In genomic region chr20:3000852-3001523, GRCh38 we compare ENCODE assay signal across 9 cellular contexts. TPM values are rescaled to one million over a fixed set of nuclear protein-coding genes. Genes with fewer than 3 reads are reported as not detected.
A peak's percentile ranks its signal among the peaks of the same experiment; 100 is the strongest.
DNase-seq lines count a peak whose midpoint lies in the region; FAIRE-seq and TF ChIP-seq lines count a peak whose summit lies in the region.
"Had no signal": no experiment of that assay in that cellular context is flagged by ENCODE, and none has a peak within 500 bp of the region (broad histone marks: within the 10 kb centered on the region; RNA-seq: fewer than 3 reads in every experiment).

No MANE protein-coding gene starts in this region.

- CTCF ChIA-PET in AG04449 (lab: Yijun Ruan, JAX): interaction anchor here (0.6 to 4.1 kb wide), 38 partner anchors 8 to 338 kb away, joined by 3 to 50 read pairs (median 4); partner anchors contain the start of genes PCED1A and VPS16

- intact Hi-C loops in activated T-helper 2 cell treated with anti-CD3 and anti-CD28 coated beads, Interferon-gamma antibody, Interleukin-2, Interleukin-4, amounts not matched to agents 10 μg/mL and 5 μg/mL and 100 μg/mL, durations not matched to agents 14 hours and 24 hours and 36 hours (cut with micrococcal nuclease): loop anchor here (5.0 kb wide), 1 partner anchor 314 kb away; no protein-coding TSS in a partner anchor

- H3K27ac Mint-ChIP-seq in activated T-helper 2 cell treated with anti-CD3 and anti-CD28 coated beads, Interferon-gamma antibody, Interleukin-2, Interleukin-4, amounts not matched to agents 10 μg/mL and 5 μg/mL and 100 μg/mL, durations not matched to agents 14 hours and 24 hours and 36 hours: peak overlapping the region; percentile 29

- POLR2A ChIA-PET in AG04449 (lab: Yijun Ruan, JAX): no interaction called here

- FAIRE-seq in GM12891 (lab: Jason Lieb, UNC): peak; percentile 58

- DNase-seq in AG04449 (ENCODE audit: low read depth, low spot score) (peak; percentile 24), GM12891 (ENCODE audit: insufficient read length, low spot score) (no peak), NCI-H2107 treated with DMSO at 0.1 percent for 48 hours (lab: John Stamatoyannopoulos, UW; ENCODE audit: unreplicated experiment) (peak; percentile 35), inferior parietal cortex (ENCODE audit: extremely low spot score) (peak; percentile 84), stromal cell of bone marrow (ENCODE audit: low read depth) (peak; percentile 41), NCI-H226 (no peak), GM19240 (ENCODE audit: insufficient read length, low spot score) (no peak)
- DNase-seq in activated T-helper 2 cell treated with anti-CD3 and anti-CD28 coated beads, Interferon-gamma antibody, Interleukin-2, Interleukin-4, amounts not matched to agents 10 μg/mL and 5 μg/mL and 100 μg/mL, durations not matched to agents 14 hours and 24 hours and 36 hours (ENCODE audit: low spot score): no peak

- TF ChIP-seq POLR2A in GM12891 (IDR thresholded peaks at IDR 0.05; ENCODE audit: low read depth, low read length): no peak

- H3K4me1 Mint-ChIP-seq in activated T-helper 2 cell treated with anti-CD3 and anti-CD28 coated beads, Interferon-gamma antibody, Interleukin-2, Interleukin-4, amounts not matched to agents 10 μg/mL and 5 μg/mL and 100 μg/mL, durations not matched to agents 14 hours and 24 hours and 36 hours (ENCODE audit: low read depth): peaks cover 17% of the 10 kb centered on the region

- no peak overlapping the region for H3K4me3 ChIP-seq in AG04449 (ENCODE audit: low read depth, low read length)

- no peaks in the 10 kb centered on the region for H3K27me3 Mint-ChIP-seq in activated T-helper 2 cell treated with anti-CD3 and anti-CD28 coated beads, Interferon-gamma antibody, Interleukin-2, Interleukin-4, amounts not matched to agents 10 μg/mL and 5 μg/mL and 100 μg/mL, durations not matched to agents 14 hours and 24 hours and 36 hours (ENCODE audit: low read depth)

- H3K36me3 Mint-ChIP-seq in activated T-helper 2 cell treated with anti-CD3 and anti-CD28 coated beads, Interferon-gamma antibody, Interleukin-2, Interleukin-4, amounts not matched to agents 10 μg/mL and 5 μg/mL and 100 μg/mL, durations not matched to agents 14 hours and 24 hours and 36 hours (ENCODE audit: low read depth): peaks cover 62% of the 10 kb centered on the region

- TF ChIP-seq CTCF in AG04449 (IDR thresholded peaks at IDR 0.05; ENCODE audit: insufficient read depth, low read length, missing control alignments): peak; percentile 35

- H3K4me3 Mint-ChIP-seq in activated T-helper 2 cell treated with anti-CD3 and anti-CD28 coated beads, Interferon-gamma antibody, Interleukin-2, Interleukin-4, amounts not matched to agents 10 μg/mL and 5 μg/mL and 100 μg/mL, durations not matched to agents 14 hours and 24 hours and 36 hours (ENCODE audit: low read depth): no peak overlapping the region

- H3K9me3 Mint-ChIP-seq in activated T-helper 2 cell treated with anti-CD3 and anti-CD28 coated beads, Interferon-gamma antibody, Interleukin-2, Interleukin-4, amounts not matched to agents 10 μg/mL and 5 μg/mL and 100 μg/mL, durations not matched to agents 14 hours and 24 hours and 36 hours: no peaks in the 10 kb centered on the region

TF ChIP-seq in GM12891, 5 proteins besides CTCF, POLR2A, EP300 and RAD21:
- TF ChIP-seq PAX5 (IDR thresholded peaks at IDR 0.05; ENCODE audit: insufficient read depth, low read length, severe bottlenecking): no peak
- no peak for TF ChIP-seq POU2F2 (IDR thresholded peaks at IDR 0.05; ENCODE audit: low read depth, low read length)
- TF ChIP-seq TAF1 (IDR thresholded peaks at IDR 0.05; ENCODE audit: low read depth, low read length): no peak
- TF ChIP-seq POLR2AphosphoS5 (IDR thresholded peaks at IDR 0.05; ENCODE audit: low read depth, low read length): no peak
- no peak for TF ChIP-seq SPI1 (IDR thresholded peaks at IDR 0.05; ENCODE audit: low read depth, low read length)

RNA-seq across cellular contexts. Expression of gene GNRH2, which starts 42.4 kb away (rescaled TPM):
- not detected for polyA plus RNA-seq in GM12891 (2012; ENCODE audit: low read depth, missing spikeins)
- total RNA-seq in activated T-helper 2 cell treated with anti-CD3 and anti-CD28 coated beads, Interferon-gamma antibody, Interleukin-2, Interleukin-4, amounts not matched to agents 10 μg/mL and 5 μg/mL and 100 μg/mL, durations not matched to agents 14 hours and 24 hours and 36 hours: 3.4 and 3.7 TPM in 2 replicates
- total RNA-seq: temporal lobe had no signal

RNA-seq across cellular contexts. Expression of gene MRPS26, which starts 44.9 kb away (rescaled TPM):
- 34.8 TPM for polyA plus RNA-seq in GM12891 (2012; ENCODE audit: low read depth, missing spikeins)
- 143 and 148 TPM in 2 replicates for total RNA-seq in activated T-helper 2 cell treated with anti-CD3 and anti-CD28 coated beads, Interferon-gamma antibody, Interleukin-2, Interleukin-4, amounts not matched to agents 10 μg/mL and 5 μg/mL and 100 μg/mL, durations not matched to agents 14 hours and 24 hours and 36 hours

Comparison
In these comparisons a context has a peak if more than half of its experiments do, and no peak if none do; other contexts are left out.
1. DNase-seq: peak in AG04449 (single experiment), NCI-H2107 treated with DMSO at 0.1 percent for 48 hours (single experiment), inferior parietal cortex (single experiment) and stromal cell of bone marrow (single experiment); none in GM12891 (single experiment), activated T-helper 2 cell treated with anti-CD3 and anti-CD28 coated beads, Interferon-gamma antibody, Interleukin-2, Interleukin-4, amounts not matched to agents 10 μg/mL and 5 μg/mL and 100 μg/mL, durations not matched to agents 14 hours and 24 hours and 36 hours (single experiment), NCI-H226 (single experiment) and GM19240 (single experiment).